9 cellular contexts compared by ENCODE assay signal in genomic region chr19:27776020-27776419, GRCh38.
A peak's percentile ranks its signal among the peaks of the same experiment; 100 is the strongest.
DNase-seq lines count a peak whose midpoint lies in the region; ATAC-seq and TF ChIP-seq lines count a peak whose summit lies in the region.
"Had no signal": no experiment of that assay in that cellular context is flagged by ENCODE, and none has a peak within 500 bp of the region (broad histone marks: within the 10 kb centered on the region; RNA-seq: fewer than 3 reads in every experiment).

No MANE protein-coding gene starts in this region.

- H3K4me3 Mint-ChIP-seq in Calu3 (ENCODE audit: low read depth, unreplicated experiment) (no peak overlapping the region), HFFc6 (no peak overlapping the region)

- H3K36me3 Mint-ChIP-seq in Calu3 (ENCODE audit: insufficient read depth, unreplicated experiment) (peaks cover 54% of the 10 kb centered on the region), HFFc6 (ENCODE audit: low read depth) (peaks cover 82% of the 10 kb centered on the region)

- H3K27me3 Mint-ChIP-seq in Calu3 (ENCODE audit: unreplicated experiment): no peaks in the 10 kb centered on the region
- H3K27me3 Mint-ChIP-seq in HFFc6 (ENCODE audit: insufficient read depth): peaks cover 2% of the 10 kb centered on the region; the same call in 1 of the 2 replicates

- no peak overlapping the region for H3K27ac Mint-ChIP-seq in Calu3 (ENCODE audit: unreplicated experiment)
- no peak overlapping the region for H3K27ac Mint-ChIP-seq in HFFc6

- intact Hi-C loops in Calu3 (cut with micrococcal nuclease; ENCODE audit: unreplicated experiment): no loop called here

- CTCF ChIA-PET in Calu3 (lab: Charles Lee): no interaction called here

- DNase-seq in Calu3 (no peak), HFFc6 (peak; percentile 0), T1000 (lab: John Stamatoyannopoulos, UW) (peak; percentile 34), islet precursor cell (peak; percentile 42), T-helper 9 cell (no peak), pons (ENCODE audit: low spot score) (no peak), NCI-H345 (lab: John Stamatoyannopoulos, UW) (no peak)
- DNase-seq: stimulated activated CD4-positive, alpha-beta T cell treated with anti-CD3 and anti-CD28 coated beads, Interleukin-4, amount 100 ng/mL, for 4 hours had no signal

- TF ChIP-seq CTCF in Calu3 (IDR thresholded peaks at IDR 0.05; ENCODE audit: unreplicated experiment) (peak; percentile 24), HFFc6 (IDR thresholded peaks at IDR 0.05) (peak; percentile 63)

- no peaks in the 10 kb centered on the region for H3K4me1 Mint-ChIP-seq in Calu3 (ENCODE audit: low read depth, unreplicated experiment)
- no peaks in the 10 kb centered on the region for H3K4me1 Mint-ChIP-seq in HFFc6 (ENCODE audit: low read depth)

- H3K9me3 Mint-ChIP-seq in Calu3 (ENCODE audit: low read depth, unreplicated experiment): peaks cover 36% of the 10 kb centered on the region
- H3K9me3 Mint-ChIP-seq in HFFc6: peaks cover 45% of the 10 kb centered on the region

- BruUV-seq in Calu3 (replicated peaks; lab: Mats Ljungman, UMichigan): no TSS peak

- ATAC-seq in GM21423 (IDR thresholded peaks at IDR 0.05; ENCODE audit: unreplicated experiment): no peak

Comparison
In these comparisons a context has a peak if more than half of its experiments do, and no peak if none do; other contexts are left out.
1. DNase-seq: peak in HFFc6 (single experiment), T1000 (single experiment) and islet precursor cell (single experiment); none in Calu3 (single experiment), T-helper 9 cell (single experiment), pons (single experiment) and NCI-H345 (single experiment).